ENCODE assay signal across 8 cellular contexts in genomic region chr20:20712004-20712473, GRCh38. TPM values are rescaled to one million over a fixed set of nuclear protein-coding genes. Genes with fewer than 3 reads are reported as not detected.
DNase-seq lines count a peak whose midpoint lies in the region; ATAC-seq, FAIRE-seq and TF ChIP-seq lines count a peak whose summit lies in the region.

No MANE protein-coding gene starts in this region.

- DNase-seq in DND-41 (no peak), M059J (ENCODE audit: low read depth) (peak; percentile 29), astrocyte of the cerebellum (ENCODE audit: low read depth) (no peak), keratinocyte (ENCODE audit: low read depth, low spot score) (no peak), NCI-H1436 (lab: John Stamatoyannopoulos, UW) (no peak), mesenteric fat pad (ENCODE audit: low spot score) (no peak)

- H3K9me3 ChIP-seq in DND-41 (ENCODE audit: insufficient read depth, low read length, severe bottlenecking): no peaks in the 10 kb centered on the region
- no peaks in the 10 kb centered on the region for H3K9me3 ChIP-seq in keratinocyte (ENCODE audit: control insufficient read depth, low read depth, low read length)

- H3K4me3 ChIP-seq in DND-41 (ENCODE audit: low read depth in 1 of 2, low read length in 2 of 2) (peak overlapping the region; percentile 94 to 96), astrocyte of the cerebellum (ENCODE audit: low read depth, low read length) (peak overlapping the region; percentile 85), keratinocyte (ENCODE audit: control insufficient read depth in 2 of 3, extremely low read depth in 1 of 3, insufficient read depth in 2 of 3, low read depth in 1 of 3, low read length in 3 of 3) (peak overlapping the region; percentile 66 to 90 (median 89))

- H3K9me1 ChIP-seq in keratinocyte (ENCODE audit: control insufficient read depth, extremely low read depth, insufficient read depth, low read length): no peaks in the 10 kb centered on the region

- H3K4me3 Mint-ChIP-seq in stimulated activated memory B cell treated with anti-CD40 and anti-IgM and Interleukin-4, amounts not matched to agents 10 μg/mL and 1 μg/mL and 100 μg/mL, for 72 hours: peak overlapping the region; percentile 87

- H3K27me3 Mint-ChIP-seq in stimulated activated memory B cell treated with anti-CD40 and anti-IgM and Interleukin-4, amounts not matched to agents 10 μg/mL and 1 μg/mL and 100 μg/mL, for 72 hours: no peaks in the 10 kb centered on the region

- peaks cover 3% of the 10 kb centered on the region; the same call in 1 of the 2 replicates for H4K20me1 ChIP-seq in DND-41 (ENCODE audit: insufficient read depth, low read length)
- H4K20me1 ChIP-seq in keratinocyte (ENCODE audit: control insufficient read depth, extremely low read depth, insufficient read depth, low read length): no peaks in the 10 kb centered on the region

- ATAC-seq in DND-41 (ENCODE audit: insufficient read depth, low read depth): peak; percentile 1; the same call in 2 of the 3 replicates
- peak; percentile 7 for ATAC-seq in GM21529 (IDR thresholded peaks at IDR 0.05; ENCODE audit: unreplicated experiment)
- peak; percentile 9 for ATAC-seq in stimulated activated memory B cell treated with anti-CD40 and anti-IgM and Interleukin-4, amounts not matched to agents 10 μg/mL and 1 μg/mL and 100 μg/mL, for 72 hours

- H3K9ac ChIP-seq in DND-41 (ENCODE audit: low read depth, low read length) (peak overlapping the region; percentile 80), keratinocyte (ENCODE audit: control insufficient read depth, extremely low read depth, insufficient read depth, low read length) (peak overlapping the region; percentile 76)

- H2AFZ ChIP-seq in DND-41 (ENCODE audit: low read depth, low read length): peak overlapping the region; percentile 92
- peak overlapping the region; percentile 87 for H2AFZ ChIP-seq in keratinocyte (ENCODE audit: control insufficient read depth, low read length)

- H3K4me2 ChIP-seq in DND-41 (ENCODE audit: insufficient read depth, low read length) (peak overlapping the region; percentile 93), keratinocyte (ENCODE audit: control insufficient read depth, extremely low read depth, insufficient read depth, low read depth, low read length) (peak overlapping the region; percentile 91)

- dilution Hi-C loops in keratinocyte (cut with MboI; ENCODE audit: extremely low pct_ligation_motif_present, low sequenced_read_pairs): no loop called here

- in situ Hi-C loops in astrocyte of the cerebellum (cut with HindIII; ENCODE audit: low sequenced_read_pairs): no loop called here

- H3K36me3 ChIP-seq in DND-41 (ENCODE audit: insufficient read depth, low read length) (no peaks in the 10 kb centered on the region), keratinocyte (ENCODE audit: control insufficient read depth in 2 of 2, extremely low read depth in 1 of 2, insufficient read depth in 2 of 2, low read length in 2 of 2) (no peaks in the 10 kb centered on the region)

- no peak for FAIRE-seq in keratinocyte (lab: Jason Lieb, UNC)

- H3K9me3 Mint-ChIP-seq in stimulated activated memory B cell treated with anti-CD40 and anti-IgM and Interleukin-4, amounts not matched to agents 10 μg/mL and 1 μg/mL and 100 μg/mL, for 72 hours: no peaks in the 10 kb centered on the region

- peak overlapping the region; percentile 71 for H3K27ac ChIP-seq in DND-41 (ENCODE audit: low read length)
- peak overlapping the region; percentile 80 for H3K27ac ChIP-seq in keratinocyte (ENCODE audit: control insufficient read depth, insufficient read depth, low read length)

- TF ChIP-seq CTCF in DND-41 (IDR thresholded peaks at IDR 0.05; ENCODE audit: borderline replicate concordance, extremely low read depth, low read length, poor library complexity, severe bottlenecking) (no peak), astrocyte of the cerebellum (IDR thresholded peaks at IDR 0.05; ENCODE audit: low read depth, low read length, missing control alignments) (no peak), keratinocyte (optimal IDR thresholded peaks at IDR 0.05 in 1 of 3, IDR thresholded peaks at IDR 0.05 in 1 of 3, conservative IDR thresholded peaks at IDR 0.05 in 1 of 3; ENCODE audit: extremely low read depth in 1 of 3, insufficient read depth in 2 of 3, low read length in 3 of 3) (no peak)

- peak overlapping the region; percentile 89 for H3K27ac Mint-ChIP-seq in stimulated activated memory B cell treated with anti-CD40 and anti-IgM and Interleukin-4, amounts not matched to agents 10 μg/mL and 1 μg/mL and 100 μg/mL, for 72 hours

- H3K27me3 ChIP-seq in DND-41 (ENCODE audit: insufficient read depth, low read length, poor library complexity): no peaks in the 10 kb centered on the region
- no peaks in the 10 kb centered on the region for H3K27me3 ChIP-seq in keratinocyte (ENCODE audit: control insufficient read depth, extremely low read depth, insufficient read depth, low read length)

- H3K79me2 ChIP-seq in DND-41 (ENCODE audit: insufficient read depth, low read length) (peaks cover 24% of the 10 kb centered on the region), keratinocyte (ENCODE audit: control insufficient read depth, insufficient read depth, low read length) (peaks cover 9% of the 10 kb centered on the region)

- H3K4me1 Mint-ChIP-seq in stimulated activated memory B cell treated with anti-CD40 and anti-IgM and Interleukin-4, amounts not matched to agents 10 μg/mL and 1 μg/mL and 100 μg/mL, for 72 hours: peaks cover 29% of the 10 kb centered on the region

- peaks cover 30% of the 10 kb centered on the region for H3K4me1 ChIP-seq in DND-41 (ENCODE audit: insufficient read depth, low read length)
- H3K4me1 ChIP-seq in keratinocyte (ENCODE audit: control insufficient read depth, extremely low read depth, insufficient read depth, low read length): peaks cover 17% of the 10 kb centered on the region

- H3K36me3 Mint-ChIP-seq in stimulated activated memory B cell treated with anti-CD40 and anti-IgM and Interleukin-4, amounts not matched to agents 10 μg/mL and 1 μg/mL and 100 μg/mL, for 72 hours: no peaks in the 10 kb centered on the region

RNA-seq across cellular contexts. Expression of gene RALGAPA2, which starts 0.4 kb away (rescaled TPM):
- 9.5 and 12.0 TPM in 2 replicates for total RNA-seq in M059J (2014; rRNA removed; shearing (Covaris generic))
- 2.6 to 3.2 TPM (median 3.0 TPM) in 3 replicates for polyA plus RNA-seq in keratinocyte
- 10.4 TPM for polyA plus RNA-seq in keratinocyte (2011; ENCODE audit: low read depth)
- polyA plus RNA-seq in keratinocyte (2011; cell fraction: cytosol; rRNA removed): 2.1 and 4.0 TPM in 2 replicates
- 8.7 and 10.0 TPM in 2 replicates for polyA plus RNA-seq in keratinocyte (2011; cell fraction: nucleus; rRNA removed)
- 3.8 and 10.7 TPM in 2 replicates for polyA plus RNA-seq in keratinocyte (2012; ENCODE audit: low replicate concordance)
- polyA minus RNA-seq in keratinocyte: 9.4 to 12.0 TPM (median 10.0 TPM) in 3 replicates
- polyA minus RNA-seq in keratinocyte (2011; cell fraction: cytosol; rRNA and poly(A)+ RNA removed): 4.0 TPM
- polyA minus RNA-seq in keratinocyte (2011; cell fraction: nucleus; rRNA and poly(A)+ RNA removed): 15.0 and 28.2 TPM in 2 replicates
- 46.7 TPM for total RNA-seq in mesenteric fat pad
